1 cellular context compared by ENCODE assay signal in genomic region chr17:75468779-75469373, GRCh38.
TF ChIP-seq lines count a peak whose summit lies in the region.

No MANE protein-coding gene starts in this region.

TF ChIP-seq in H1, 55 proteins besides CTCF, POLR2A, EP300 and RAD21:
- TF ChIP-seq BRCA1 (IDR thresholded peaks at IDR 0.05; ENCODE audit: low read depth, low read length) = no peak
- TF ChIP-seq EGR1 (IDR thresholded peaks at IDR 0.05; ENCODE audit: borderline replicate concordance, low read depth, low read length) = no peak
- TF ChIP-seq KDM4A (IDR thresholded peaks at IDR 0.05; ENCODE audit: low read depth, low read length, severe bottlenecking) = no peak
- TF ChIP-seq RXRA (IDR thresholded peaks at IDR 0.05; ENCODE audit: insufficient read depth, low read depth, low read length) = no peak
- TF ChIP-seq CBX8 (IDR thresholded peaks at IDR 0.05; ENCODE audit: borderline replicate concordance, low read depth, low read length) = no peak
- no peak for TF ChIP-seq JUND (IDR thresholded peaks at IDR 0.05; ENCODE audit: low read length)
- no peak for TF ChIP-seq ASH2L (IDR thresholded peaks at IDR 0.05; ENCODE audit: low read length)
- TF ChIP-seq POU5F1 (IDR thresholded peaks at IDR 0.05; ENCODE audit: low read depth, low read length) = no peak
- no peak for TF ChIP-seq EZH2 (IDR thresholded peaks at IDR 0.05; ENCODE audit: low read depth, low read length, severe bottlenecking)
- TF ChIP-seq GTF2F1 (IDR thresholded peaks at IDR 0.05; ENCODE audit: borderline replicate concordance, low read depth, low read length) = no peak
- no peak for TF ChIP-seq MAX (IDR thresholded peaks at IDR 0.05)
- no peak for TF ChIP-seq SP4 (IDR thresholded peaks at IDR 0.05; ENCODE audit: low read length)
- TF ChIP-seq CHD2 (IDR thresholded peaks at IDR 0.05; ENCODE audit: low read length) = no peak
- no peak for TF ChIP-seq SUZ12 (IDR thresholded peaks at IDR 0.05; ENCODE audit: low read length)
- no peak for TF ChIP-seq BCL11A (IDR thresholded peaks at IDR 0.05; ENCODE audit: low read depth in 2 of 2, low read length in 2 of 2)
- no peak for TF ChIP-seq ZNF274 (IDR thresholded peaks at IDR 0.05; ENCODE audit: borderline replicate concordance, extremely low read depth, low read length)
- no peak for TF ChIP-seq GABPA (IDR thresholded peaks at IDR 0.05; ENCODE audit: borderline replicate concordance, insufficient read depth, low read length)
